In the genomic region with DNA sequence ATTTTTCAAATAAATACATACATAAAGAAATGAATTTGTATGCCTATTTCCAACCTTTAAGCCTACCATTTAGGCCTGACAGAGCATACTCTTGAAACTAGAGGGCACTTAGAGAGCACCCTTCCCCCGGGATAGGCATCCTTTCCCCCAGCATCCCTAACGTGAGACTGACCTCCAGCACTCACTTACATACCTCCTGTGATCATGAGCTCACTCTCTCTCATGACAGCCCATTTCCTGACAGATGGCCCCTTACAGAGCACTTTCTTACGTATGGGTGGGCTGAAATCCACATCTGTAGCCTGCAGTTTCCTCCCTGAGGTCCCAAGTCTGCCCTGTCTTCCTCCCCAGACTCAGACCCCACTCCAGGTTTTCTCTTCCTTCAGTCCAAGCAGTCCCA, we compare ENCODE assay signal across 17 cellular contexts. TPM values are rescaled to one million over a fixed set of nuclear protein-coding genes. Genes with fewer than 3 reads are reported as not detected.
A peak's percentile ranks its signal among the peaks of the same experiment; 100 is the strongest.
DNase-seq lines count a peak whose midpoint lies in the region; ATAC-seq and TF ChIP-seq lines count a peak whose summit lies in the region.
"Had no signal": no experiment of that assay in that cellular context is flagged by ENCODE, and none has a peak within 500 bp of the region (broad histone marks: within the 10 kb centered on the region; RNA-seq: fewer than 3 reads in every experiment).

No MANE protein-coding gene starts in this region.

- no peak for TF ChIP-seq CTCF in heart right ventricle (IDR thresholded peaks at IDR 0.05)
- TF ChIP-seq CTCF in uterus (IDR thresholded peaks at IDR 0.05), result no peak

- H2BK120ac ChIP-seq in trophoblast cell (ENCODE audit: insufficient read depth, low read length, poor library complexity), result no peak overlapping the region

- DNase-seq in heart right ventricle (no peak), cardiac septum (ENCODE audit: low spot score) (no peak), trophoblast cell (no peak), uterus (no peak), NCI-H1048 (lab: John Stamatoyannopoulos, UW) (no peak), NOMO-1 (lab: John Stamatoyannopoulos, UW; ENCODE audit: unreplicated experiment in 2 of 2) (no peak)
- DNase-seq: activated effector memory CD4-positive, alpha-beta T cell treated with Interleukin-2 at 50 U/mL for 16 hours; effector CD4-positive, alpha-beta T cell; NCI-H524 treated with DMSO at 0.1 percent for 48 hours; PC-9; stimulated activated naive CD8-positive, alpha-beta T cell treated with anti-CD3 and anti-CD28 coated beads, Interleukin-15, Interleukin-2, amounts not matched to agents 100 U/mL and 50 U/mL, for 24 hours had no signal

- peak overlapping the region; percentile 21 for H4K91ac ChIP-seq in trophoblast cell (ENCODE audit: low read depth, low read length)

- H3K4me1 ChIP-seq in heart right ventricle (peaks cover 10 to 78% (median 56%) of the 10 kb centered on the region in 9 donors), duodenal mucosa (ENCODE audit: control insufficient read depth in 1 of 2, insufficient read depth in 2 of 2, low read length in 2 of 2) (peaks cover 50 to 56% of the 10 kb centered on the region in 2 donors), trophoblast cell (ENCODE audit: control insufficient read depth in 1 of 2, insufficient read depth in 2 of 2, low read length in 2 of 2) (peaks cover 23 to 46% of the 10 kb centered on the region in 2 experiments), uterus (peaks cover 0 to 10% of the 10 kb centered on the region in 2 donors)

- no peaks in the 10 kb centered on the region for H3K79me2 ChIP-seq in trophoblast cell (ENCODE audit: control insufficient read depth, insufficient read depth, low read length, poor library complexity)

- H3K9me3 ChIP-seq in heart right ventricle, result no peaks in the 10 kb centered on the region
- H3K9me3 ChIP-seq in duodenal mucosa (ENCODE audit: control insufficient read depth in 1 of 2, low read length in 2 of 2), result no peaks in the 10 kb centered on the region
- peaks cover 4% of the 10 kb centered on the region for H3K9me3 ChIP-seq in trophoblast cell (ENCODE audit: insufficient read depth, low read depth, low read length)
- H3K9me3 ChIP-seq in uterus, result no peaks in the 10 kb centered on the region
- H3K9me3 ChIP-seq: neutrophil had no signal

- peak overlapping the region in 9 of 10 donors; percentile 40 to 92 (median 74) for H3K27ac ChIP-seq in heart right ventricle
- H3K27ac ChIP-seq in duodenal mucosa (ENCODE audit: low read depth, low read length), result peak overlapping the region; percentile 5
- H3K27ac ChIP-seq in trophoblast cell (ENCODE audit: low read depth, low read length), result no peak overlapping the region
- H3K27ac ChIP-seq in uterus, result peak overlapping the region; percentile 71 to 74
- H3K27ac ChIP-seq: neutrophil, PC-9 had no signal

- intact Hi-C loops in heart right ventricle (cut with DNase I) (loop anchor here in 3 of 10 donors (5.0 to 10.0 kb wide), 3 partner anchors 53 to 271 kb away; no protein-coding TSS in a partner anchor), cardiac septum (cut with DNase I) (no loop called here), uterus (cut with DNase I; ENCODE audit: low total_unique reads) (loop anchor here (10.0 kb wide), 1 partner anchor 51 kb away; no protein-coding TSS in a partner anchor)

- H3K4ac ChIP-seq in trophoblast cell (ENCODE audit: low read depth, low read length), result no peak overlapping the region

- H3K9ac ChIP-seq in duodenal mucosa (ENCODE audit: low read depth in 1 of 2, low read length in 2 of 2), result peak overlapping the region; percentile 27
- no peak overlapping the region for H3K9ac ChIP-seq in trophoblast cell (ENCODE audit: low read length)

- no peak overlapping the region for H2AK5ac ChIP-seq in trophoblast cell (ENCODE audit: low read length)

- H3K4me2 ChIP-seq in trophoblast cell (ENCODE audit: low read length), result no peak overlapping the region
- H3K4me2 ChIP-seq: PC-9 had no signal

- H2BK12ac ChIP-seq in trophoblast cell (ENCODE audit: low read length), result peak overlapping the region; percentile 0

- H3K18ac ChIP-seq in trophoblast cell (ENCODE audit: low read length), result no peak overlapping the region

- no peak overlapping the region for H4K8ac ChIP-seq in trophoblast cell (ENCODE audit: low read depth, low read length)

- no peak overlapping the region for H2AFZ ChIP-seq in trophoblast cell (ENCODE audit: insufficient read depth, low read length, poor library complexity)
- H2AFZ ChIP-seq: PC-9 had no signal

- H3K4me3 ChIP-seq in heart right ventricle (no peak overlapping the region), duodenal mucosa (ENCODE audit: low read depth in 1 of 2, low read length in 2 of 2) (no peak overlapping the region), trophoblast cell (ENCODE audit: low read depth, low read length) (no peak overlapping the region), uterus (no peak overlapping the region)
- H3K4me3 ChIP-seq: GM12878, lung, PC-9 had no signal

- H2BK5ac ChIP-seq in trophoblast cell (ENCODE audit: low read depth, low read length, poor library complexity), result no peak overlapping the region

- no peak for TF ChIP-seq POLR2A in uterus (IDR thresholded peaks at IDR 0.05)

- ATAC-seq in heart right ventricle (peak in 1 of 8 donors; percentile 1), GM18502 (IDR thresholded peaks at IDR 0.05; ENCODE audit: poor library complexity, unreplicated experiment) (no peak)
- ATAC-seq: GM12878; stimulated activated naive CD8-positive, alpha-beta T cell treated with anti-CD3 and anti-CD28 coated beads, Interleukin-15, Interleukin-2, amounts not matched to agents 100 U/mL and 50 U/mL, for 24 hours had no signal

- no peak overlapping the region for H4K12ac ChIP-seq in trophoblast cell (ENCODE audit: low read depth, low read length)

- H3K36me3 ChIP-seq in heart right ventricle (no peaks in the 10 kb centered on the region), duodenal mucosa (ENCODE audit: control insufficient read depth in 1 of 2, insufficient read depth in 2 of 2, low read length in 2 of 2) (no peaks in the 10 kb centered on the region), trophoblast cell (ENCODE audit: control insufficient read depth in 1 of 2, insufficient read depth in 2 of 2, low read length in 2 of 2) (no peaks in the 10 kb centered on the region), uterus (no peaks in the 10 kb centered on the region)
- H3K36me3 ChIP-seq: neutrophil had no signal

- peaks cover 24% of the 10 kb centered on the region for H3K79me1 ChIP-seq in trophoblast cell (ENCODE audit: low read length)

- peaks cover 0 to 33% (median 10%) of the 10 kb centered on the region in 7 donors for H3K27me3 ChIP-seq in heart right ventricle
- H3K27me3 ChIP-seq in duodenal mucosa (ENCODE audit: control insufficient read depth in 1 of 2, insufficient read depth in 2 of 2, low read length in 2 of 2), result peaks cover 4% of the 10 kb centered on the region in 2 donors
- H3K27me3 ChIP-seq in trophoblast cell (ENCODE audit: insufficient read depth, low read length), result peaks cover 7% of the 10 kb centered on the region
- H3K27me3 ChIP-seq in uterus, result no peaks in the 10 kb centered on the region

- no peak overlapping the region for H3K23ac ChIP-seq in trophoblast cell (ENCODE audit: low read length)

- H3K14ac ChIP-seq in trophoblast cell (ENCODE audit: low read length), result no peak overlapping the region

- 45% methylated on average over 3 of the region's 3 CpGs for WGBS in heart right ventricle, 2 donors
- no CpG with 5 or more reads among the region's 3 CpGs for WGBS in trophoblast cell (ENCODE audit: extremely low coverage, insufficient coverage, insufficient read length)

RNA-seq across cellular contexts. Expression of a gene that starts 2.4 kb away (rescaled TPM):
- under 1 TPM in 1 of 10 donors, not detected in 9; 0.32 TPM for total RNA-seq in heart right ventricle
- polyA plus RNA-seq in heart right ventricle, result under 1 TPM in 1 of 2 donors, not detected in 1; 0.13 TPM
- total RNA-seq in cardiac septum, result 0.16 TPM
- 9.7 and 11.3 TPM in 2 replicates for polyA plus RNA-seq in trophoblast cell (2013)
- under 1 TPM; 0.29 to 0.77 (median 0.38) TPM for total RNA-seq in uterus
- total RNA-seq: GM12878, LHCN-M2, PC-9 had no signal
- polyA plus RNA-seq: GM12878 had no signal

RNA-seq across cellular contexts. Expression of a gene that starts 8.6 kb away (rescaled TPM):
- total RNA-seq in heart right ventricle (100 to 1,000 TPM in 1 of 10 donors, 10 to 100 TPM in 9; 15.5 to 101 (median 35.9) TPM), cardiac septum (54.6 TPM), uterus (100 to 1,000 TPM in 3 of 4 donors, 10 to 100 TPM in 1; 60.2 to 378 (median 235) TPM)
- 10 to 100 TPM; 49.1 to 54.3 TPM for polyA plus RNA-seq in heart right ventricle
- polyA plus RNA-seq in trophoblast cell (2013), result 91.3 and 93.4 TPM in 2 replicates
- total RNA-seq: PC-9 had no signal

RNA-seq across cellular contexts. Expression of a gene that starts 25.7 kb away (rescaled TPM):
- total RNA-seq in heart right ventricle, result not detected
- not detected for polyA plus RNA-seq in heart right ventricle
- total RNA-seq in cardiac septum, result not detected
- 0.01 and 0.03 TPM in 2 replicates for polyA plus RNA-seq in trophoblast cell (2013)
- not detected for total RNA-seq in uterus
- total RNA-seq: LHCN-M2, PC-9 had no signal
